Comparison of ENCODE assay signal across 1 cellular context in genomic region chr3:126849768-126850167, GRCh38.
TF ChIP-seq lines count a peak whose summit lies in the region.

No MANE protein-coding gene starts in this region.

TF ChIP-seq in A549, 52 proteins besides CTCF, POLR2A, EP300 and RAD21:
- no peak for TF ChIP-seq E2F6 (IDR thresholded peaks at IDR 0.05; ENCODE audit: borderline replicate concordance, low read depth)
- no peak for TF ChIP-seq CEBPB (IDR thresholded peaks at IDR 0.05)
- no peak for TF ChIP-seq EHMT2 (IDR thresholded peaks at IDR 0.05; ENCODE audit: low read depth)
- TF ChIP-seq ZSCAN20 (CRISPR knock-in tag; IDR thresholded peaks at IDR 0.05): no peak
- TF ChIP-seq HOXA7 (CRISPR knock-in tag; IDR thresholded peaks at IDR 0.05): no peak
- no peak for TF ChIP-seq HEYL (CRISPR knock-in tag; IDR thresholded peaks at IDR 0.05)
- TF ChIP-seq KDM1A (IDR thresholded peaks at IDR 0.05; ENCODE audit: low read depth): no peak
- no peak for TF ChIP-seq FOXS1 (CRISPR knock-in tag; IDR thresholded peaks at IDR 0.05)
- no peak for TF ChIP-seq BCL3 (IDR thresholded peaks at IDR 0.05)
- no peak for TF ChIP-seq ELK1 (IDR thresholded peaks at IDR 0.05; ENCODE audit: low read depth, low read length)
- TF ChIP-seq MAFK (IDR thresholded peaks at IDR 0.05; ENCODE audit: partially characterized antibody): no peak
- TF ChIP-seq HES2 (IDR thresholded peaks at IDR 0.05): no peak
- TF ChIP-seq BHLHE40 (IDR thresholded peaks at IDR 0.05; ENCODE audit: low read depth, low read length): no peak
- TF ChIP-seq PHF8 (IDR thresholded peaks at IDR 0.05; ENCODE audit: borderline replicate concordance, low read depth): no peak
- TF ChIP-seq NPAS2 (CRISPR knock-in tag; IDR thresholded peaks at IDR 0.05; ENCODE audit: borderline replicate concordance): no peak
TF ChIP-seq in A549: peak in this region for 0.
